Comparison of ENCODE assay signal across 14 cellular contexts in the genomic region with DNA sequence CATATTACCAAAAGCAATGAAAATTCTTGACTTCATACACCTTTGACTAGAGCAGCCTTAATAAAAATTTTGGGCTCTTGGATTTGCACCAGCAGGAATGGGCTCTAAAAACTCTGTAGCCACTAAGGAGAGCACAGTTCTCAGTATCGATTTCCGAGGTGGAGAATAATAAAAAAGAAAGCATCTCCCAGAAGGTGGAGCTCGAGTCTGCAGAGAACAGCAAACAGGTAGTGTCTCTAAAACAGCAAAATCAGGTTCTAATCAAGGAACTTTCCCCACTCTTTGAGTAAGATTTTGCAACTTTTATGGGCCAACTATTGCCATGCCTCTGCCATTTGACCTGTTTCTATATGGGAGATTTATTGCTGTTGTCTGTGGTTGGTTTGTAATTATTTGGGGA.
DNase-seq lines count a peak whose midpoint lies in the region; TF ChIP-seq lines count a peak whose summit lies in the region.
"Had no signal": no experiment of that assay in that cellular context is flagged by ENCODE, and none has a peak within 500 bp of the region (broad histone marks: within the 10 kb centered on the region; RNA-seq: fewer than 3 reads in every experiment).

No MANE protein-coding gene starts in this region.

- H3K36me3 ChIP-seq in A673 (ENCODE audit: insufficient read depth, low read length, poor library complexity, severe bottlenecking): no peaks in the 10 kb centered on the region
- H3K36me3 ChIP-seq: pancreas had no signal

- CTCF ChIA-PET in A673 (lab: Charles Lee): no interaction called here

- no TSS peak for BruUV-seq in A673 (replicated peaks; lab: Mats Ljungman, UMichigan)

- H3K27ac ChIP-seq in A673 (ENCODE audit: low read depth, low read length, poor library complexity, severe bottlenecking): no peak overlapping the region
- H3K27ac ChIP-seq: HL-60, pancreas had no signal

- intact Hi-C loops in A673 (cut with micrococcal nuclease; ENCODE audit: unreplicated experiment): loop anchor here (10.0 kb wide), 2 partner anchors 1067 to 1397 kb away; no protein-coding TSS in a partner anchor

- POLR2A ChIA-PET in A673 (lab: Charles Lee; ENCODE audit: low non-redundant PET): no interaction called here

- no peaks in the 10 kb centered on the region for H3K4me1 ChIP-seq in A673 (ENCODE audit: insufficient read depth, low read length, poor library complexity, severe bottlenecking)

- TF ChIP-seq CTCF in A673 (conservative IDR thresholded peaks at IDR 0.05; ENCODE audit: low read depth, low read length) (peak; percentile 53), fibroblast of pulmonary artery (IDR thresholded peaks at IDR 0.05; ENCODE audit: low read length, missing control alignments) (peak; percentile 15), GM10266 (IDR thresholded peaks at IDR 0.05; ENCODE audit: control insufficient read depth, insufficient read depth, low read depth, missing control alignments) (no peak)

- H3K9me3 ChIP-seq in A673 (ENCODE audit: low read depth, low read length, poor library complexity, severe bottlenecking): no peaks in the 10 kb centered on the region
- H3K9me3 ChIP-seq: pancreas had no signal

- H3K27me3 ChIP-seq in A673 (replicated peaks; ENCODE audit: insufficient read depth, low read depth, low read length, poor library complexity): no peaks in the 10 kb centered on the region
- H3K27me3 ChIP-seq: pancreas had no signal

- H3K4me3 ChIP-seq in A673 (ENCODE audit: low read depth, low read length, poor library complexity, severe bottlenecking) (no peak overlapping the region), fibroblast of pulmonary artery (replicated peaks; ENCODE audit: low read depth, low read length) (no peak overlapping the region)
- H3K4me3 ChIP-seq: pancreas had no signal

- DNase-seq in A673 (ENCODE audit: low spot score): peak; percentile 42
- DNase-seq in H4 (ENCODE audit: low spot score): peak; percentile 16
- peak; percentile 30 for DNase-seq in OCI-M1 (lab: John Stamatoyannopoulos, UW)
- DNase-seq in fibroblast of pulmonary artery (ENCODE audit: low read depth): peak; percentile 23
- DNase-seq in GM10266 (ENCODE audit: extremely low spot score): no peak
- no peak for DNase-seq in stimulated activated CD4-positive, alpha-beta T cell treated with anti-CD3 and anti-CD28 coated beads, Interleukin-4, amount 100 ng/mL, for 24 hours
- no peak for DNase-seq in stimulated activated naive CD4-positive, alpha-beta T cell (lab: John Stamatoyannopoulos, UW)
- no peak for DNase-seq in stimulated activated CD4-positive, alpha-beta T cell treated with anti-CD3 and anti-CD28 coated beads, Interleukin-2, amount 100 ng/mL, for 24 hours
- DNase-seq: activated T-cell treated with anti-CD3 and anti-CD28 coated beads, Interleukin-2, amount 50 U/mL, for 4 hours; CD8-positive, alpha-beta memory T cell; pancreas; stimulated activated CD4-positive, alpha-beta T cell treated with anti-CD3 and anti-CD28 coated beads, Interleukin-2, amount 100 ng/mL, for 48 hours; substantia nigra had no signal

Comparison
In these comparisons a context has a peak if more than half of its experiments do, and no peak if none do; other contexts are left out.
1. DNase-seq: peak in A673 (single experiment), H4 (single experiment), OCI-M1 (single experiment) and fibroblast of pulmonary artery (single experiment); none in GM10266 (single experiment), stimulated activated CD4-positive, alpha-beta T cell treated with anti-CD3 and anti-CD28 coated beads, Interleukin-4, amount 100 ng/mL, for 24 hours (single experiment), stimulated activated naive CD4-positive, alpha-beta T cell (0 of 6) and stimulated activated CD4-positive, alpha-beta T cell treated with anti-CD3 and anti-CD28 coated beads, Interleukin-2, amount 100 ng/mL, for 24 hours (0 of 2).